Comparison of ENCODE assay signal across 8 cellular contexts in genomic region chr20:36835453-36836198, GRCh38.
A peak's percentile ranks its signal among the peaks of the same experiment; 100 is the strongest.
DNase-seq lines count a peak whose midpoint lies in the region; ATAC-seq and TF ChIP-seq lines count a peak whose summit lies in the region.

No MANE protein-coding gene starts in this region.

- peak overlapping the region; percentile 7 for H3K4me3 ChIP-seq in astrocyte of the cerebellum (ENCODE audit: low read depth, low read length)
- H3K4me3 ChIP-seq in retinal pigment epithelial cell (ENCODE audit: low read length): peak overlapping the region; percentile 31

- TF ChIP-seq CTCF in GM13976 (IDR thresholded peaks at IDR 0.05; ENCODE audit: borderline replicate concordance, control extremely low read depth, extremely low read depth, insufficient read depth, missing control alignments) (no peak), astrocyte of the cerebellum (IDR thresholded peaks at IDR 0.05; ENCODE audit: low read depth, low read length, missing control alignments) (no peak), retinal pigment epithelial cell (conservative IDR thresholded peaks at IDR 0.05; ENCODE audit: low read depth, low read length) (no peak)

- in situ Hi-C loops in GM13976 (cut with MboI; ENCODE audit: low sequenced_read_pairs, unreplicated experiment): no loop called here
- in situ Hi-C loops in astrocyte of the cerebellum (cut with HindIII; ENCODE audit: low sequenced_read_pairs): no loop called here

- ATAC-seq in HG02884 (IDR thresholded peaks at IDR 0.05; ENCODE audit: unreplicated experiment): peak; percentile 75

- DNase-seq in GM13976 (ENCODE audit: low spot score): peak; percentile 98
- DNase-seq in NCI-H187 treated with DMSO at 0.1 percent for 48 hours (lab: John Stamatoyannopoulos, UW): peak; percentile 66
- DNase-seq in T-helper 9 cell: peak; percentile 69
- peak; percentile 84 for DNase-seq in astrocyte of the cerebellum (ENCODE audit: low read depth)
- peak in 50 of 51 donors; percentile 34 to 96 (median 89) for DNase-seq in hypothalamus (lab: John Stamatoyannopoulos, UW)
- DNase-seq in retinal pigment epithelial cell (ENCODE audit: low read depth): peak; percentile 77
- DNase-seq in NCI-H446 (lab: John Stamatoyannopoulos, UW): no peak

Comparison
In these comparisons a context has a peak if more than half of its experiments do, and no peak if none do; other contexts are left out.
1. DNase-seq: peak in GM13976 (single experiment), NCI-H187 treated with DMSO at 0.1 percent for 48 hours (single experiment), T-helper 9 cell (single experiment), astrocyte of the cerebellum (single experiment), hypothalamus (50 of 51) and retinal pigment epithelial cell (single experiment); none in NCI-H446 (0 of 2).